In genomic region chr5:50744761-50745160, GRCh38 we compare ENCODE assay signal across 8 cellular contexts.
DNase-seq lines count a peak whose midpoint lies in the region; ATAC-seq, FAIRE-seq and TF ChIP-seq lines count a peak whose summit lies in the region.

No MANE protein-coding gene starts in this region.

- H3K36me3 ChIP-seq in astrocyte (ENCODE audit: insufficient read depth, low read length) (no peaks in the 10 kb centered on the region), muscle layer of colon (ENCODE audit: insufficient read depth, low read length) (no peaks in the 10 kb centered on the region)

- no peak overlapping the region for H3K4me3 ChIP-seq in astrocyte (ENCODE audit: insufficient read depth, low read depth, low read length)
- H3K4me3 ChIP-seq in muscle layer of colon (ENCODE audit: low read depth in 1 of 2, low read length in 2 of 2): peak overlapping the region in 1 of 2 donors; percentile 44

- H3K9me3 ChIP-seq in astrocyte (ENCODE audit: insufficient read depth, low read depth, low read length) (no peaks in the 10 kb centered on the region), muscle layer of colon (ENCODE audit: low read length) (no peaks in the 10 kb centered on the region)

- no peak for FAIRE-seq in astrocyte (lab: Jason Lieb, UNC)

- H3K27me3 ChIP-seq in astrocyte (ENCODE audit: insufficient read depth, low read length): no peaks in the 10 kb centered on the region
- H3K27me3 ChIP-seq in muscle layer of colon (ENCODE audit: control insufficient read depth in 1 of 2, insufficient read depth in 2 of 2, low read length in 2 of 2): no peaks in the 10 kb centered on the region

- peak; percentile 81 for ATAC-seq in GM19455 (IDR thresholded peaks at IDR 0.05; ENCODE audit: unreplicated experiment)
- ATAC-seq in HG03558 (IDR thresholded peaks at IDR 0.05; ENCODE audit: extremely low read depth, unreplicated experiment): peak; percentile 51

- H3K36me3 Mint-ChIP-seq in astrocyte (ENCODE audit: low read depth, unreplicated experiment): no peaks in the 10 kb centered on the region

- H3K9ac ChIP-seq in astrocyte (ENCODE audit: low read length) (peak overlapping the region; percentile 34), muscle layer of colon (ENCODE audit: low read length) (no peak overlapping the region)

- no peak for TF ChIP-seq CTCF in astrocyte (IDR thresholded peaks at IDR 0.05; ENCODE audit: insufficient read depth, low read depth, low read length)

- peak overlapping the region; percentile 10 for H3K27ac Mint-ChIP-seq in astrocyte (ENCODE audit: unreplicated experiment)

- H3K4me1 Mint-ChIP-seq in astrocyte (ENCODE audit: low read depth, unreplicated experiment): peaks cover 16% of the 10 kb centered on the region

- no peaks in the 10 kb centered on the region for H3K79me2 ChIP-seq in astrocyte (ENCODE audit: insufficient read depth, low read length)

- peak overlapping the region; percentile 68 for H3K4me2 ChIP-seq in astrocyte (ENCODE audit: low read length)

- no peaks in the 10 kb centered on the region for H3K27me3 Mint-ChIP-seq in astrocyte (ENCODE audit: low read depth, unreplicated experiment)

- H3K4me1 ChIP-seq in astrocyte (ENCODE audit: insufficient read depth, low read length) (no peaks in the 10 kb centered on the region), muscle layer of colon (ENCODE audit: insufficient read depth, low read length) (peaks cover 19% of the 10 kb centered on the region)

- DNase-seq in DMS53 treated with DMSO at 0.1 percent for 48 hours (lab: John Stamatoyannopoulos, UW; ENCODE audit: unreplicated experiment) (peak; percentile 2), astrocyte (ENCODE audit: low read depth) (peak; percentile 35), D341Med (ENCODE audit: low spot score) (no peak), activated gamma-delta T cell treated with Interleukin-2 at 50 U/mL for 16 hours (no peak), GM19240 (ENCODE audit: insufficient read length, low spot score) (no peak)

- no peak overlapping the region for H2AFZ ChIP-seq in astrocyte (ENCODE audit: low read depth, low read length)

- no peaks in the 10 kb centered on the region for H4K20me1 ChIP-seq in astrocyte (ENCODE audit: insufficient read depth, low read length)

- H3K9me3 Mint-ChIP-seq in astrocyte (ENCODE audit: unreplicated experiment): no peaks in the 10 kb centered on the region

- H3K4me3 Mint-ChIP-seq in astrocyte (ENCODE audit: unreplicated experiment): peak overlapping the region; percentile 68

- no peak overlapping the region for H3K27ac ChIP-seq in astrocyte (ENCODE audit: low read depth, low read length)
- peak overlapping the region; percentile 39 for H3K27ac ChIP-seq in muscle layer of colon (ENCODE audit: low read depth, low read length)

Comparison
In these comparisons a context has a peak if more than half of its experiments do, and no peak if none do; other contexts are left out.
1. DNase-seq: peak in DMS53 treated with DMSO at 0.1 percent for 48 hours (single experiment) and astrocyte (single experiment); none in D341Med (single experiment), activated gamma-delta T cell treated with Interleukin-2 at 50 U/mL for 16 hours (single experiment) and GM19240 (single experiment).